Comparison of ENCODE assay signal across 8 cellular contexts in genomic region chr19:10431254-10431942, GRCh38. TPM values are rescaled to one million over a fixed set of nuclear protein-coding genes. Genes with fewer than 3 reads are reported as not detected.
DNase-seq lines count a peak whose midpoint lies in the region; ATAC-seq and TF ChIP-seq lines count a peak whose summit lies in the region.

No MANE protein-coding gene starts in this region.

- H3K27ac ChIP-seq in DND-41 (ENCODE audit: low read length) (no peak overlapping the region), mammary epithelial cell (ENCODE audit: insufficient read depth, low read depth, low read length) (no peak overlapping the region), aorta (ENCODE audit: low read depth in 1 of 2, low read length in 2 of 2) (no peak overlapping the region)

- H3K9ac ChIP-seq in DND-41 (ENCODE audit: low read depth, low read length) (no peak overlapping the region), mammary epithelial cell (ENCODE audit: insufficient read depth, low read length) (no peak overlapping the region)

- H3K9me3 ChIP-seq in DND-41 (ENCODE audit: insufficient read depth, low read length, severe bottlenecking) (no peaks in the 10 kb centered on the region), mammary epithelial cell (replicated peaks; ENCODE audit: insufficient read depth, low read length) (no peaks in the 10 kb centered on the region), aorta (ENCODE audit: control insufficient read depth, low read length) (no peaks in the 10 kb centered on the region)

- CTCF ChIA-PET in mammary epithelial cell (lab: Charles Lee; ENCODE audit: low non-redundant PET), result no interaction called here

- H3K27ac Mint-ChIP-seq in mesothelial cell of epicardium, result no peak overlapping the region

- ATAC-seq in DND-41 (ENCODE audit: insufficient read depth, low read depth) (no peak), aorta (ENCODE audit: low FRiP score) (no peak), GM18909 (IDR thresholded peaks at IDR 0.05; ENCODE audit: poor library complexity, unreplicated experiment) (no peak), GM21576 (IDR thresholded peaks at IDR 0.05; ENCODE audit: unreplicated experiment) (no peak)

- H2AFZ ChIP-seq in DND-41 (ENCODE audit: low read depth, low read length) (peak overlapping the region; percentile 39; the same call in 1 of the 2 replicates), mammary epithelial cell (ENCODE audit: low read depth, low read length) (peak overlapping the region; percentile 28)

- H3K4me1 Mint-ChIP-seq in mesothelial cell of epicardium, result peaks cover 11% of the 10 kb centered on the region

- H3K9me3 Mint-ChIP-seq in mesothelial cell of epicardium, result no peaks in the 10 kb centered on the region

- DNase-seq in DND-41 (peak; percentile 26), MV-4-11 (lab: John Stamatoyannopoulos, UW) (peak; percentile 43), mammary epithelial cell (no peak), mesothelial cell of epicardium (ENCODE audit: low spot score in 2 of 2, unreplicated experiment in 2 of 2) (no peak), aorta (peak; percentile 72 to 75), AG08396 (ENCODE audit: low spot score) (no peak)

- peak overlapping the region in 1 of 2 experiments; percentile 30; a peak in 2 of 4 replicates for H3K4me3 ChIP-seq in DND-41 (ENCODE audit: low read depth in 1 of 2, low read length in 2 of 2)
- no peak overlapping the region for H3K4me3 ChIP-seq in mammary epithelial cell (replicated peaks in 1 of 3; ENCODE audit: insufficient read depth in 1 of 3, low read depth in 2 of 3, low read length in 3 of 3)
- H3K4me3 ChIP-seq in aorta (ENCODE audit: low read length in 2 of 2), result peak overlapping the region; percentile 44 to 54

- peaks cover 75% of the 10 kb centered on the region for H3K27me3 Mint-ChIP-seq in mesothelial cell of epicardium (ENCODE audit: low read depth)

- no TSS peak for BruUV-seq in mammary epithelial cell (replicated peaks; lab: Mats Ljungman, UMichigan)

- TF ChIP-seq CTCF in DND-41 (IDR thresholded peaks at IDR 0.05; ENCODE audit: borderline replicate concordance, extremely low read depth, low read length, poor library complexity, severe bottlenecking) (no peak), mammary epithelial cell (conservative IDR thresholded peaks at IDR 0.05 in 1 of 2, IDR thresholded peaks at IDR 0.05 in 1 of 2; ENCODE audit: extremely low read depth in 1 of 2, insufficient read depth in 1 of 2, low read depth in 1 of 2, low read length in 2 of 2) (no peak), mesothelial cell of epicardium (IDR thresholded peaks at IDR 0.05; ENCODE audit: unreplicated experiment) (no peak)

- H3K36me3 Mint-ChIP-seq in mesothelial cell of epicardium, result no peaks in the 10 kb centered on the region

- intact Hi-C loops in mammary epithelial cell (cut with micrococcal nuclease), result no loop called here
- intact Hi-C loops in aorta (cut with DNase I), result no loop called here

- dilution Hi-C loops in mammary epithelial cell (cut with HindIII; ENCODE audit: low sequenced_read_pairs), result no loop called here

- H3K4me2 ChIP-seq in DND-41 (ENCODE audit: insufficient read depth, low read length), result peak overlapping the region; percentile 53
- peak overlapping the region; percentile 69 for H3K4me2 ChIP-seq in mammary epithelial cell (ENCODE audit: insufficient read depth, low read depth, low read length)

- H4K20me1 ChIP-seq in DND-41 (ENCODE audit: insufficient read depth, low read length) (no peaks in the 10 kb centered on the region; the same call in 1 of the 2 replicates), mammary epithelial cell (ENCODE audit: insufficient read depth, low read length) (no peaks in the 10 kb centered on the region)

- H3K36me3 ChIP-seq in DND-41 (ENCODE audit: insufficient read depth, low read length), result no peaks in the 10 kb centered on the region
- no peaks in the 10 kb centered on the region for H3K36me3 ChIP-seq in mammary epithelial cell (ENCODE audit: insufficient read depth, low read length)
- H3K36me3 ChIP-seq in aorta (ENCODE audit: control insufficient read depth in 1 of 2, insufficient read depth in 2 of 2, low read length in 1 of 2), result no peaks in the 10 kb centered on the region

- H3K4me1 ChIP-seq in DND-41 (ENCODE audit: insufficient read depth, low read length) (peaks cover 12% of the 10 kb centered on the region), mammary epithelial cell (ENCODE audit: insufficient read depth, low read length) (peaks cover 10% of the 10 kb centered on the region), aorta (ENCODE audit: control insufficient read depth in 1 of 2, insufficient read depth in 2 of 2, low read length in 2 of 2) (no peaks in the 10 kb centered on the region)

- 15% methylated on average over 14 of the region's 25 CpGs for WGBS in mammary epithelial cell (ENCODE audit: low coverage, missing lambda C conversion rate)
- WGBS in aorta, 2 donors, result 12 to 13% methylated on average over 22 to 25 of the region's 25 CpGs

- in situ Hi-C loops in mammary epithelial cell (cut with MboI; ENCODE audit: low sequenced_read_pairs in 2 of 2), result no loop called here

- H3K4me3 Mint-ChIP-seq in mesothelial cell of epicardium, result peak overlapping the region; percentile 62

- H3K79me2 ChIP-seq in DND-41 (ENCODE audit: insufficient read depth, low read length), result no peaks in the 10 kb centered on the region
- H3K79me2 ChIP-seq in mammary epithelial cell (ENCODE audit: insufficient read depth, low read length), result no peaks in the 10 kb centered on the region

- no peaks in the 10 kb centered on the region for H3K27me3 ChIP-seq in DND-41 (ENCODE audit: insufficient read depth, low read length, poor library complexity)
- peaks cover 6% of the 10 kb centered on the region for H3K27me3 ChIP-seq in mammary epithelial cell (ENCODE audit: insufficient read depth, low read length)
- H3K27me3 ChIP-seq in aorta (ENCODE audit: control insufficient read depth in 1 of 2, insufficient read depth in 2 of 2, low read length in 1 of 2), result no peaks in the 10 kb centered on the region

RNA-seq across cellular contexts. Expression of gene PDE4A, which starts 11.1 kb away (rescaled TPM):
- total RNA-seq in mammary epithelial cell (1 to 10 TPM; 1.3 to 1.5 TPM), mesothelial cell of epicardium (2.9 to 3.1 TPM (median 3.0 TPM) in 3 replicates), aorta (10 to 100 TPM; 12.3 to 30.2 TPM)
- polyA plus RNA-seq in mammary epithelial cell (0.45 TPM), aorta (10 to 100 TPM in 1 of 2 donors, 1 to 10 TPM in 1; 8.6 to 13.6 TPM)
- polyA minus RNA-seq in mammary epithelial cell, result 2.4 TPM

RNA-seq across cellular contexts. Expression of gene CDC37, which starts 28.1 kb away (rescaled TPM):
- 100 to 1,000 TPM; 114 to 217 TPM for total RNA-seq in mammary epithelial cell
- 348 TPM for polyA plus RNA-seq in mammary epithelial cell
- 108 TPM for polyA minus RNA-seq in mammary epithelial cell
- 153 to 160 TPM (median 159 TPM) in 3 replicates for total RNA-seq in mesothelial cell of epicardium
- total RNA-seq in aorta, result 100 to 1,000 TPM; 124 to 146 TPM
- polyA plus RNA-seq in aorta, result 100 to 1,000 TPM; 121 to 260 TPM

RNA-seq across cellular contexts. Expression of gene TYK2, which starts 51.0 kb away (rescaled TPM):
- 100 to 1,000 TPM in 1 of 2 donors, 10 to 100 TPM in 1; 43.5 to 110 TPM for total RNA-seq in mammary epithelial cell
- polyA plus RNA-seq in mammary epithelial cell, result 29.4 TPM
- 100 TPM for polyA minus RNA-seq in mammary epithelial cell
- total RNA-seq in mesothelial cell of epicardium, result 142 to 148 TPM (median 146 TPM) in 3 replicates
- 100 to 1,000 TPM in 1 of 2 donors, 10 to 100 TPM in 1; 84.5 to 128 TPM for total RNA-seq in aorta
- polyA plus RNA-seq in aorta, result 100 to 1,000 TPM in 1 of 2 donors, 10 to 100 TPM in 1; 33.2 to 253 TPM

Comparison
In these comparisons a context has a peak if more than half of its experiments do, and no peak if none do; other contexts are left out.
1. DNase-seq: peak in DND-41 (single experiment), MV-4-11 (single experiment) and aorta (2 of 2); none in mammary epithelial cell (single experiment), mesothelial cell of epicardium (0 of 2) and AG08396 (single experiment).
2. H3K4me3 ChIP-seq: peak in aorta (2 of 2); none in mammary epithelial cell (0 of 3).